9 cellular contexts compared by ENCODE assay signal in genomic region chr16:75244225-75244792, GRCh38. TPM values are rescaled to one million over a fixed set of nuclear protein-coding genes. Genes with fewer than 3 reads are reported as not detected.
A peak's percentile ranks its signal among the peaks of the same experiment; 100 is the strongest.
DNase-seq lines count a peak whose midpoint lies in the region; ATAC-seq and TF ChIP-seq lines count a peak whose summit lies in the region.
"Had no signal": no experiment of that assay in that cellular context is flagged by ENCODE, and none has a peak within 500 bp of the region (broad histone marks: within the 10 kb centered on the region; RNA-seq: fewer than 3 reads in every experiment).

No MANE protein-coding gene starts in this region.

- no peaks in the 10 kb centered on the region for H3K9me3 Mint-ChIP-seq in progenitor cell of endocrine pancreas (ENCODE audit: low read depth)

- no peaks in the 10 kb centered on the region for H3K27me3 Mint-ChIP-seq in progenitor cell of endocrine pancreas

- ATAC-seq in GM21786 (IDR thresholded peaks at IDR 0.05; ENCODE audit: unreplicated experiment) (no peak), HG02759 (IDR thresholded peaks at IDR 0.05; ENCODE audit: unreplicated experiment) (no peak)

- H3K4me3 Mint-ChIP-seq in progenitor cell of endocrine pancreas (ENCODE audit: low read depth), result no peak overlapping the region

- H3K27ac Mint-ChIP-seq in progenitor cell of endocrine pancreas, result peak overlapping the region; percentile 82

- DNase-seq in EH (ENCODE audit: low read depth) (peak; percentile 93), Peyer's patch (peak in 2 of 3 donors; percentile 22 to 71), fibroblast of peridontal ligament (ENCODE audit: extremely low read depth) (peak; percentile 63), progenitor cell of endocrine pancreas (ENCODE audit: low spot score, unreplicated experiment) (no peak)
- DNase-seq in stimulated activated CD4-positive, alpha-beta T cell treated with anti-CD3 and anti-CD28 coated beads, Interleukin-4, amount 100 ng/mL, for 4 hours, result no peak
- DNase-seq in stimulated activated naive CD4-positive, alpha-beta T cell (lab: John Stamatoyannopoulos, UW), result no peak

- no peaks in the 10 kb centered on the region for H3K9me3 ChIP-seq in Peyer's patch

- no peak for TF ChIP-seq CTCF in Peyer's patch (IDR thresholded peaks at IDR 0.05)
- no peak for TF ChIP-seq CTCF in progenitor cell of endocrine pancreas (IDR thresholded peaks at IDR 0.05; ENCODE audit: unreplicated experiment)

- peaks cover 28% of the 10 kb centered on the region for H3K4me1 Mint-ChIP-seq in progenitor cell of endocrine pancreas (ENCODE audit: low read depth)

- peaks cover 5% of the 10 kb centered on the region for H3K36me3 Mint-ChIP-seq in progenitor cell of endocrine pancreas (ENCODE audit: insufficient read depth)

- peaks cover 0 to 64% (median 7%) of the 10 kb centered on the region in 4 donors for H3K4me1 ChIP-seq in Peyer's patch

- peak overlapping the region; percentile 58 to 96 (median 92) for H3K27ac ChIP-seq in Peyer's patch

- H3K4me3 ChIP-seq in Peyer's patch, result no peak overlapping the region

- H3K36me3 ChIP-seq in Peyer's patch, result peaks cover 0 to 45% (median 0%) of the 10 kb centered on the region in 3 donors

- no peaks in the 10 kb centered on the region for H3K27me3 ChIP-seq in Peyer's patch

- TF ChIP-seq POLR2A in Peyer's patch (IDR thresholded peaks at IDR 0.05), result no peak

RNA-seq across cellular contexts. Expression of gene BCAR1, which starts 7.1 kb away (rescaled TPM):
- 100 to 1,000 TPM in 3 of 4 donors, 10 to 100 TPM in 1; 77.6 to 251 (median 206) TPM for total RNA-seq in Peyer's patch
- total RNA-seq in progenitor cell of endocrine pancreas, result 74.8 and 75.1 TPM in 2 replicates

RNA-seq across cellular contexts. Expression of gene CTRB1, which starts 25.5 kb away (rescaled TPM):
- total RNA-seq in Peyer's patch (not detected), progenitor cell of endocrine pancreas (not detected in 2 replicates)
- total RNA-seq: mononuclear cell had no signal

RNA-seq across cellular contexts. Expression of gene CTRB2, which starts 37.3 kb away (rescaled TPM):
- total RNA-seq in Peyer's patch, result not detected
- 1.1 TPM in 1 of 2 replicates, not detected in the other for total RNA-seq in progenitor cell of endocrine pancreas
- total RNA-seq: mononuclear cell had no signal

Comparison
In these comparisons a context has a peak if more than half of its experiments do, and no peak if none do; other contexts are left out.
1. DNase-seq: peak in EH (single experiment), Peyer's patch (2 of 3) and fibroblast of peridontal ligament (single experiment); none in progenitor cell of endocrine pancreas (single experiment), stimulated activated CD4-positive, alpha-beta T cell treated with anti-CD3 and anti-CD28 coated beads, Interleukin-4, amount 100 ng/mL, for 4 hours (0 of 2) and stimulated activated naive CD4-positive, alpha-beta T cell (0 of 6).